In genomic region chr6:6749791-6750434, GRCh38 we compare ENCODE assay signal across 8 cellular contexts.
A peak's percentile ranks its signal among the peaks of the same experiment; 100 is the strongest.
DNase-seq lines count a peak whose midpoint lies in the region; ATAC-seq and TF ChIP-seq lines count a peak whose summit lies in the region.

No MANE protein-coding gene starts in this region.

- H3K4me1 Mint-ChIP-seq in Calu3 (ENCODE audit: low read depth, unreplicated experiment): peaks cover 8% of the 10 kb centered on the region
- H3K4me1 Mint-ChIP-seq in activated T-helper 2 cell treated with anti-CD3 and anti-CD28 coated beads, Interferon-gamma antibody, Interleukin-2, Interleukin-4, amounts not matched to agents 10 μg/mL and 5 μg/mL and 100 μg/mL, durations not matched to agents 14 hours and 24 hours and 36 hours (ENCODE audit: low read depth): peaks cover 22% of the 10 kb centered on the region

- H3K27ac Mint-ChIP-seq in Calu3 (ENCODE audit: unreplicated experiment): no peak overlapping the region
- peak overlapping the region; percentile 16 for H3K27ac Mint-ChIP-seq in activated T-helper 2 cell treated with anti-CD3 and anti-CD28 coated beads, Interferon-gamma antibody, Interleukin-2, Interleukin-4, amounts not matched to agents 10 μg/mL and 5 μg/mL and 100 μg/mL, durations not matched to agents 14 hours and 24 hours and 36 hours

- peak overlapping the region; percentile 54 for H3K4me3 Mint-ChIP-seq in Calu3 (ENCODE audit: low read depth, unreplicated experiment)
- H3K4me3 Mint-ChIP-seq in activated T-helper 2 cell treated with anti-CD3 and anti-CD28 coated beads, Interferon-gamma antibody, Interleukin-2, Interleukin-4, amounts not matched to agents 10 μg/mL and 5 μg/mL and 100 μg/mL, durations not matched to agents 14 hours and 24 hours and 36 hours (ENCODE audit: low read depth): peak overlapping the region; percentile 13

- H3K36me3 ChIP-seq in cardiac muscle cell: no peaks in the 10 kb centered on the region

- no peaks in the 10 kb centered on the region for H3K9me3 ChIP-seq in cardiac muscle cell (ENCODE audit: low read depth)

- H3K9me3 Mint-ChIP-seq in Calu3 (ENCODE audit: low read depth, unreplicated experiment): no peaks in the 10 kb centered on the region
- no peaks in the 10 kb centered on the region for H3K9me3 Mint-ChIP-seq in activated T-helper 2 cell treated with anti-CD3 and anti-CD28 coated beads, Interferon-gamma antibody, Interleukin-2, Interleukin-4, amounts not matched to agents 10 μg/mL and 5 μg/mL and 100 μg/mL, durations not matched to agents 14 hours and 24 hours and 36 hours

- H3K27me3 Mint-ChIP-seq in Calu3 (ENCODE audit: unreplicated experiment): no peaks in the 10 kb centered on the region
- peaks cover 14% of the 10 kb centered on the region for H3K27me3 Mint-ChIP-seq in activated T-helper 2 cell treated with anti-CD3 and anti-CD28 coated beads, Interferon-gamma antibody, Interleukin-2, Interleukin-4, amounts not matched to agents 10 μg/mL and 5 μg/mL and 100 μg/mL, durations not matched to agents 14 hours and 24 hours and 36 hours (ENCODE audit: low read depth)

- BruUV-seq in Calu3 (replicated peaks; lab: Mats Ljungman, UMichigan): no TSS peak

- peaks cover 5% of the 10 kb centered on the region for H3K36me3 Mint-ChIP-seq in Calu3 (ENCODE audit: insufficient read depth, unreplicated experiment)
- H3K36me3 Mint-ChIP-seq in activated T-helper 2 cell treated with anti-CD3 and anti-CD28 coated beads, Interferon-gamma antibody, Interleukin-2, Interleukin-4, amounts not matched to agents 10 μg/mL and 5 μg/mL and 100 μg/mL, durations not matched to agents 14 hours and 24 hours and 36 hours (ENCODE audit: low read depth): no peaks in the 10 kb centered on the region

- intact Hi-C loops in Calu3 (cut with micrococcal nuclease; ENCODE audit: unreplicated experiment) (no loop called here), posterior vena cava (cut with DNase I) (loop anchor here in 1 of 2 donors (5.0 kb wide), 1 partner anchor 78 kb away; no protein-coding TSS in a partner anchor)
- intact Hi-C loops in activated T-helper 2 cell treated with anti-CD3 and anti-CD28 coated beads, Interferon-gamma antibody, Interleukin-2, Interleukin-4, amounts not matched to agents 10 μg/mL and 5 μg/mL and 100 μg/mL, durations not matched to agents 14 hours and 24 hours and 36 hours (cut with micrococcal nuclease): no loop called here

- TF ChIP-seq CTCF in Calu3 (IDR thresholded peaks at IDR 0.05; ENCODE audit: unreplicated experiment) (no peak), cardiac muscle cell (IDR thresholded peaks at IDR 0.05; ENCODE audit: low read depth, low read length) (no peak)

- H3K4me1 ChIP-seq in cardiac muscle cell (ENCODE audit: low read depth): peaks cover 62% of the 10 kb centered on the region

- peak; percentile 40 for DNase-seq in Calu3
- DNase-seq in NCI-H460 (ENCODE audit: extremely low read depth, low read depth): peak; percentile 73
- DNase-seq in activated T-helper 2 cell treated with anti-CD3 and anti-CD28 coated beads, Interferon-gamma antibody, Interleukin-2, Interleukin-4, amounts not matched to agents 10 μg/mL and 5 μg/mL and 100 μg/mL, durations not matched to agents 14 hours and 24 hours and 36 hours (ENCODE audit: low spot score): peak; percentile 38
- peak; percentile 20 to 89 for DNase-seq in cardiac muscle cell (ENCODE audit: low read depth in 1 of 2, low spot score in 1 of 2)
- DNase-seq in posterior vena cava (ENCODE audit: low spot score): peak; percentile 83
- no peak for DNase-seq in NCI-H748 treated with DMSO at 0.1 percent for 48 hours (lab: John Stamatoyannopoulos, UW)
- no peak for DNase-seq in OCI-M2 (lab: John Stamatoyannopoulos, UW; ENCODE audit: unreplicated experiment)

- H3K4me3 ChIP-seq in cardiac muscle cell: no peak overlapping the region

- H3K27ac ChIP-seq in cardiac muscle cell: peak overlapping the region; percentile 89

- ATAC-seq in GM21360 (IDR thresholded peaks at IDR 0.05; ENCODE audit: unreplicated experiment): no peak

- CTCF ChIA-PET in Calu3 (lab: Charles Lee): interaction anchor here (0.5 to 0.7 kb wide), 2 partner anchors 356 to 492 kb away, joined by 3 to 6 read pairs; no protein-coding TSS in a partner anchor

- H3K27me3 ChIP-seq in cardiac muscle cell: no peaks in the 10 kb centered on the region

Comparison
In these comparisons a context has a peak if more than half of its experiments do, and no peak if none do; other contexts are left out.
1. DNase-seq: peak in Calu3 (single experiment), NCI-H460 (single experiment), activated T-helper 2 cell treated with anti-CD3 and anti-CD28 coated beads, Interferon-gamma antibody, Interleukin-2, Interleukin-4, amounts not matched to agents 10 μg/mL and 5 μg/mL and 100 μg/mL, durations not matched to agents 14 hours and 24 hours and 36 hours (single experiment), cardiac muscle cell (2 of 2) and posterior vena cava (single experiment); none in NCI-H748 treated with DMSO at 0.1 percent for 48 hours (single experiment) and OCI-M2 (single experiment).